ENCODE assay signal across 1 cellular context in genomic region chr6:135085700-135086413, GRCh38.
TF ChIP-seq lines count a peak whose summit lies in the region.

No MANE protein-coding gene starts in this region.

TF ChIP-seq in IMR-90, 13 proteins besides CTCF, POLR2A, EP300 and RAD21 (continued from another document):
- no peak for TF ChIP-seq ELK1 (IDR thresholded peaks at IDR 0.05; ENCODE audit: borderline replicate concordance, low read depth, low read length)
TF ChIP-seq in IMR-90: peak in this region for 0.
